1 cellular context compared by ENCODE assay signal in the genomic region with DNA sequence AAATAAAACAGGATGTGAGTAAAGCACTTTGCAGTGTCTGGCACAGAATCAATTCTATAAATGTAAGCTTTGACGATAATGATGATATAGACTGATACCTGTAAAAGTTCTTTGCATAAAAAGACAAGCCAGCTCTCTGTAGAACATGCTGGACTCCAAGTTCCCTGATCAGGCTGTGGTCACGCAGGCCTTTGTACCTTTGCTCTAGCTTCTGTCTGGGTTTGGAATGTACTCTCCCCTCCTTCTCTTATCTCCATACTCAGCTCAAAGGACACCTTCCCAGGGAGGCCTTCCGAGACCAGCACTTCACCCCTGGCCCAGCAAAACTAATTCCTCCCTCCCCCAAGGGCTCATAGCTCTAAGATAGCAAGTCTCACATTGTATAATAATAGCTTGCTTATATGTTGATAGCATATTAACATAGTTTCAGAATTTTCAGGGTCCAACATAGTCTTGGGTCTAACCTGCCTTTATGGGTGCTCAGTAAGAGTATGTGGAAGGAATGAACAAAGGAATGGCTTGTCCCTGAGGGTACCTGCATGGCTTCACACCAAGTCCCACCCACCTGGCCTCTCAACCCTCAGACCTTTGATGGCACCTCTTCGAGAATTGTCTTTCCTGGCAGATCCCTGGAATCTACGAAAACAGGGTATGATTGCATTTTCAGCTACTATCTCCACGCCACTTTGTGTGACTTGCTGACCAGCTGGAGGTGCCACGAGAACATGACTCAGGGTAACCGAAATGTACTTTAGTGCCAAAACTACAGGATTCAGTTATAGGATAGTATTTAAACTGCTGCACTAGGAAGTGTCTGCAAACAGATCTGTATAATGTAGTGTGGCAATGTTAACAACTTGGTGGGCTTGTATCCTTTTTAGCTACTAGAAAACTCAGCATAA.
TF ChIP-seq lines count a peak whose summit lies in the region.

No MANE protein-coding gene starts in this region.

TF ChIP-seq in K562, 482 proteins besides CTCF, POLR2A, EP300 and RAD21 (continued from another document and continues in another):
- TF ChIP-seq CXXC5 (CRISPR knock-in tag; IDR thresholded peaks at IDR 0.05) (peak; percentile 22; the same call in 1 of the 2 replicates), KAT8 (IDR thresholded peaks at IDR 0.05; ENCODE audit: low read depth) (no peak), HDAC8 (tag; IDR thresholded peaks at IDR 0.05) (0 out of 2 replicates have a peak, but pooled peaks have one; percentile 46), JUN (IDR thresholded peaks at IDR 0.05; ENCODE audit: borderline replicate concordance, low read depth, low read length) (no peak), JUN (CRISPR knock-in tag; IDR thresholded peaks at IDR 0.05; ENCODE audit: borderline replicate concordance) (no peak), SIX5 (IDR thresholded peaks at IDR 0.05; ENCODE audit: borderline replicate concordance in 1 of 2, insufficient read depth in 1 of 2, low read depth in 1 of 2, low read length in 2 of 2) (no peak), POLR2G (IDR thresholded peaks at IDR 0.05; ENCODE audit: low read depth, low read length) (no peak), CBX1 (IDR thresholded peaks at IDR 0.05; ENCODE audit: low read depth) (no peak), GABPB1 (CRISPR knock-in tag; IDR thresholded peaks at IDR 0.05) (no peak), NR4A1 (CRISPR knock-in tag; IDR thresholded peaks at IDR 0.05) (no peak), NR4A1 (tag; IDR thresholded peaks at IDR 0.05) (peak; percentile 81), NR0B1 (IDR thresholded peaks at IDR 0.05; ENCODE audit: partially characterized antibody) (no peak), ATF4 (CRISPR knock-in tag; IDR thresholded peaks at IDR 0.05) (no peak), PTRF (tag; IDR thresholded peaks at IDR 0.05) (no peak), CBFB (CRISPR knock-in tag; IDR thresholded peaks at IDR 0.05) (no peak), KDM2B (CRISPR knock-in tag; IDR thresholded peaks at IDR 0.05) (no peak), ZC3H11A (IDR thresholded peaks at IDR 0.05; ENCODE audit: low read depth, low read length) (no peak), ZSCAN29 (IDR thresholded peaks at IDR 0.05) (no peak), NR3C1 (CRISPR knock-in tag; IDR thresholded peaks at IDR 0.05) (no peak), PPARD (CRISPR knock-in tag; IDR thresholded peaks at IDR 0.05) (0 out of 2 replicates have a peak, but pooled peaks have one; percentile 10), SMARCB1 (IDR thresholded peaks at IDR 0.05; ENCODE audit: insufficient read length, low read depth) (no peak), IRF9 (tag; IDR thresholded peaks at IDR 0.05) (peak; percentile 27; the same call in 1 of the 2 replicates), BRD4 (IDR thresholded peaks at IDR 0.05) (no peak), SMARCE1 (IDR thresholded peaks at IDR 0.05) (no peak), ILF3 (IDR thresholded peaks at IDR 0.05; ENCODE audit: borderline replicate concordance) (no peak), YY1 (IDR thresholded peaks at IDR 0.05; ENCODE audit: borderline replicate concordance in 1 of 3, control insufficient read depth in 1 of 3, extremely low read depth in 1 of 3, insufficient read depth in 3 of 3, insufficient read length in 1 of 3, insufficient replicate concordance in 2 of 3, low read depth in 1 of 3, low read length in 2 of 3) (no peak), ZNF146 (CRISPR knock-in tag; IDR thresholded peaks at IDR 0.05; ENCODE audit: unreplicated experiment) (no peak), ZNF197 (CRISPR knock-in tag; IDR thresholded peaks at IDR 0.05; ENCODE audit: low read depth) (peak; percentile 46; the same call in 1 of the 2 replicates), ZFP30 (CRISPR knock-in tag; IDR thresholded peaks at IDR 0.05; ENCODE audit: borderline replicate concordance) (no peak), CREB5 (CRISPR knock-in tag; IDR thresholded peaks at IDR 0.05) (no peak), C11orf30 (IDR thresholded peaks at IDR 0.05; ENCODE audit: low read depth) (peak; percentile 40; the same call in 1 of the 2 replicates), CEBPG (CRISPR knock-in tag; IDR thresholded peaks at IDR 0.05) (no peak), CEBPG (tag; conservative IDR thresholded peaks at IDR 0.05 in 1 of 2, IDR thresholded peaks at IDR 0.05 in 1 of 2) (no peak), NFRKB (IDR thresholded peaks at IDR 0.05; ENCODE audit: low read depth) (peak; percentile 58; the same call in 1 of the 2 replicates), CBX8 (IDR thresholded peaks at IDR 0.05; ENCODE audit: borderline replicate concordance, extremely low read depth, low read depth, low read length, poor library complexity, severe bottlenecking) (no peak), THAP12 (CRISPR knock-in tag; IDR thresholded peaks at IDR 0.05) (no peak), TOE1 (IDR thresholded peaks at IDR 0.05; ENCODE audit: borderline replicate concordance) (peak; percentile 18; the same call in 1 of the 2 replicates), TOE1 (CRISPR knock-in tag; IDR thresholded peaks at IDR 0.05; ENCODE audit: borderline replicate concordance, low read depth) (no peak), MTA2 (IDR thresholded peaks at IDR 0.05; ENCODE audit: low read depth) (0 out of 2 replicates have a peak, but pooled peaks have one; percentile 16), MAFF (IDR thresholded peaks at IDR 0.05; ENCODE audit: low read length) (peak; percentile 56; the same call in 1 of the 2 replicates), SLC30A9 (CRISPR knock-in tag; IDR thresholded peaks at IDR 0.05) (no peak), CREB3 (tag; conservative IDR thresholded peaks at IDR 0.05; ENCODE audit: low read depth) (peak; percentile 76)
- TF ChIP-seq, protein P1, sequence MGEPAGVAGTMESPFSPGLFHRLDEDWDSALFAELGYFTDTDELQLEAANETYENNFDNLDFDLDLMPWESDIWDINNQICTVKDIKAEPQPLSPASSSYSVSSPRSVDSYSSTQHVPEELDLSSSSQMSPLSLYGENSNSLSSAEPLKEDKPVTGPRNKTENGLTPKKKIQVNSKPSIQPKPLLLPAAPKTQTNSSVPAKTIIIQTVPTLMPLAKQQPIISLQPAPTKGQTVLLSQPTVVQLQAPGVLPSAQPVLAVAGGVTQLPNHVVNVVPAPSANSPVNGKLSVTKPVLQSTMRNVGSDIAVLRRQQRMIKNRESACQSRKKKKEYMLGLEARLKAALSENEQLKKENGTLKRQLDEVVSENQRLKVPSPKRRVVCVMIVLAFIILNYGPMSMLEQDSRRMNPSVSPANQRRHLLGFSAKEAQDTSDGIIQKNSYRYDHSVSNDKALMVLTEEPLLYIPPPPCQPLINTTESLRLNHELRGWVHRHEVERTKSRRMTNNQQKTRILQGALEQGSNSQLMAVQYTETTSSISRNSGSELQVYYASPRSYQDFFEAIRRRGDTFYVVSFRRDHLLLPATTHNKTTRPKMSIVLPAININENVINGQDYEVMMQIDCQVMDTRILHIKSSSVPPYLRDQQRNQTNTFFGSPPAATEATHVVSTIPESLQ (CRISPR knock-in tag; IDR thresholded peaks at IDR 0.05): 0 out of 2 replicates have a peak, but pooled peaks have one; percentile 50
- TF ChIP-seq, protein P2, sequence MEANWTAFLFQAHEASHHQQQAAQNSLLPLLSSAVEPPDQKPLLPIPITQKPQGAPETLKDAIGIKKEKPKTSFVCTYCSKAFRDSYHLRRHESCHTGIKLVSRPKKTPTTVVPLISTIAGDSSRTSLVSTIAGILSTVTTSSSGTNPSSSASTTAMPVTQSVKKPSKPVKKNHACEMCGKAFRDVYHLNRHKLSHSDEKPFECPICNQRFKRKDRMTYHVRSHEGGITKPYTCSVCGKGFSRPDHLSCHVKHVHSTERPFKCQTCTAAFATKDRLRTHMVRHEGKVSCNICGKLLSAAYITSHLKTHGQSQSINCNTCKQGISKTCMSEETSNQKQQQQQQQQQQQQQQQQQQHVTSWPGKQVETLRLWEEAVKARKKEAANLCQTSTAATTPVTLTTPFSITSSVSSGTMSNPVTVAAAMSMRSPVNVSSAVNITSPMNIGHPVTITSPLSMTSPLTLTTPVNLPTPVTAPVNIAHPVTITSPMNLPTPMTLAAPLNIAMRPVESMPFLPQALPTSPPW (CRISPR knock-in tag; IDR thresholded peaks at IDR 0.05): peak; percentile 35
- TF ChIP-seq, protein P3, sequence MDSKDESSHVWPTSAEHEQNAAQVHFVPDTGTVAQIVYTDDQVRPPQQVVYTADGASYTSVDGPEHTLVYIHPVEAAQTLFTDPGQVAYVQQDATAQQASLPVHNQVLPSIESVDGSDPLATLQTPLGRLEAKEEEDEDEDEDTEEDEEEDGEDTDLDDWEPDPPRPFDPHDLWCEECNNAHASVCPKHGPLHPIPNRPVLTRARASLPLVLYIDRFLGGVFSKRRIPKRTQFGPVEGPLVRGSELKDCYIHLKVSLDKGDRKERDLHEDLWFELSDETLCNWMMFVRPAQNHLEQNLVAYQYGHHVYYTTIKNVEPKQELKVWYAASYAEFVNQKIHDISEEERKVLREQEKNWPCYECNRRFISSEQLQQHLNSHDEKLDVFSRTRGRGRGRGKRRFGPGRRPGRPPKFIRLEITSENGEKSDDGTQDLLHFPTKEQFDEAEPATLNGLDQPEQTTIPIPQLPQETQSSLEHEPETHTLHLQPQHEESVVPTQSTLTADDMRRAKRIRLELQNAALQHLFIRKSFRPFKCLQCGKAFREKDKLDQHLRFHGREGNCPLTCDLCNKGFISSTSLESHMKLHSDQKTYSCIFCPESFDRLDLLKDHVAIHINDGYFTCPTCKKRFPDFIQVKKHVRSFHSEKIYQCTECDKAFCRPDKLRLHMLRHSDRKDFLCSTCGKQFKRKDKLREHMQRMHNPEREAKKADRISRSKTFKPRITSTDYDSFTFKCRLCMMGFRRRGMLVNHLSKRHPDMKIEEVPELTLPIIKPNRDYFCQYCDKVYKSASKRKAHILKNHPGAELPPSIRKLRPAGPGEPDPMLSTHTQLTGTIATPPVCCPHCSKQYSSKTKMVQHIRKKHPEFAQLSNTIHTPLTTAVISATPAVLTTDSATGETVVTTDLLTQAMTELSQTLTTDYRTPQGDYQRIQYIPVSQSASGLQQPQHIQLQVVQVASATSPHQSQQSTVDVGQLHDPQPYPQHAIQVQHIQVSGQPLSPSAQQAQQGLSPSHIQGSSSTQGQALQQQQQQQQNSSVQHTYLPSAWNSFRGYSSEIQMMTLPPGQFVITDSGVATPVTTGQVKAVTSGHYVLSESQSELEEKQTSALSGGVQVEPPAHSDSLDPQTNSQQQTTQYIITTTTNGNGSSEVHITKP (IDR thresholded peaks at IDR 0.05; ENCODE audit: partially characterized antibody): no peak
